9 cellular contexts compared by ENCODE assay signal in genomic region chr2:56676966-56677365, GRCh38.
"Had no signal": no experiment of that assay in that cellular context is flagged by ENCODE, and none has a peak within 500 bp of the region (broad histone marks: within the 10 kb centered on the region; RNA-seq: fewer than 3 reads in every experiment).

No MANE protein-coding gene starts in this region.

- DNase-seq: H9, HCEC 1CT, HFFc6 had no signal

- FAIRE-seq: H1, H54, HepG2, K562 had no signal

- H3K4me3 ChIP-seq: GM23338, K562 had no signal

- H2AFZ ChIP-seq: GM23338 had no signal

- H3K27ac ChIP-seq: HL-60 had no signal

- ATAC-seq: GM23338, HepG2, K562 had no signal

- H3K4me2 ChIP-seq: GM23338 had no signal
